In the genomic region with DNA sequence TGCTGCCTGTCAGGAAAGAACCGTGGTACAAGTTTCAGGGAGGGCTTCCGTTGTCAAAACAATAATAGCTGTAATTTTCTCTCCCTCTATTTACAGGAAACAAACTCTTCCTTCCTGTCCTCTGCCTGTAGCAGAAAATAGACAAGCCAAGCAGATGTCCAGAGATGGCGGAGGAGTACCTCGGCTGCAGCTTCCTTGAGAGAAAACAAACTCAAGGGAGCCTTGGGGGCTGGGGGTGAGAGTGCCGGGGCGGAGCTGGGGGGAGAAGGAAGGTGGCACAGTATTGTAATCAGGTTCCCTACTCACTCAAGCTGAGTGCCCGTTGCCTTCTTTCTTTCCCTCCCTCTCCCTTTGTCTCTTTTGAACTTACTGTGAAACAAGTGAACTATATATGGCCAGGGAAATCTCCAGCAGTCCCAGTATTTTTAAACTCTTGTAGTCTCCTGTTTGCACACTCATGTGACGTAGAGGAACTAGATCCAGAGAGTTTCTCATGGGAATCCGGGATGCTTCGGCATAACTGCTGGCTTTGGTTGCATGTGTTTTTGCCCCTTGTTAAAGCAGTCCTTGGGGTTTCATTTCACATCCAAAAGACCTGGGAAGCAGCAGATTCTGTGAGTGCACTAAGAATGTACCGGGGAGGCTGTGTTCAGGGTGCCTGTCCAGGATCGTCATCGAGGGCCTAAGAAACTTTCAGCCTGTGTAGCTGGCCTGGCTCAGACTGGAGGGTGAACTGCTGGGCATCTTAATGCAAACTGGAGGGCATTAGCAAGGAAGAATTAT, we compare ENCODE assay signal across 8 cellular contexts. TPM values are rescaled to one million over a fixed set of nuclear protein-coding genes. Genes with fewer than 3 reads are reported as not detected.
DNase-seq lines count a peak whose midpoint lies in the region; ATAC-seq, FAIRE-seq and TF ChIP-seq lines count a peak whose summit lies in the region.

No MANE protein-coding gene starts in this region.

- H3K9me3 ChIP-seq in right lobe of liver (no peaks in the 10 kb centered on the region), HepG2 (ENCODE audit: low read length) (no peaks in the 10 kb centered on the region)

- no peak overlapping the region for H3K4me3 ChIP-seq in right lobe of liver
- H3K4me3 ChIP-seq in HepG2 (replicated peaks in 1 of 3; ENCODE audit: insufficient read depth in 1 of 3, low read depth in 2 of 3, low read length in 3 of 3): no peak overlapping the region

- CTCF ChIA-PET in HepG2 (lab: Yijun Ruan, JAX; ENCODE audit: low intra/inter-chr PET ratio, low total read pairs): no interaction called here

- no peaks in the 10 kb centered on the region for H3K79me2 ChIP-seq in HepG2 (ENCODE audit: insufficient read depth, low read length)

- TF ChIP-seq CTCF in right lobe of liver (IDR thresholded peaks at IDR 0.05): no peak
- TF ChIP-seq CTCF in HepG2 (CRISPR knock-in tag; IDR thresholded peaks at IDR 0.05): no peak

- ATAC-seq in right lobe of liver: peak; percentile 25 to 63 (median 42)
- no peak for ATAC-seq in HepG2
- peak; percentile 55 for ATAC-seq in HG03378 (IDR thresholded peaks at IDR 0.05; ENCODE audit: unreplicated experiment)

- no peak for FAIRE-seq in HepG2 (lab: Jason Lieb, UNC)

- POLR2A ChIA-PET in HepG2 (lab: Yijun Ruan, JAX): no interaction called here

- no peaks in the 10 kb centered on the region for H4K20me1 ChIP-seq in HepG2 (ENCODE audit: insufficient read depth, low read length)

- no peak for TF ChIP-seq EP300 in HepG2 (IDR thresholded peaks at IDR 0.05; ENCODE audit: low read depth in 2 of 2, low read length in 2 of 2)
- no peak for TF ChIP-seq EP300 in HepG2 (CRISPR knock-in tag; IDR thresholded peaks at IDR 0.05; ENCODE audit: borderline replicate concordance)

- BruUV-seq in HepG2 (replicated peaks; lab: Mats Ljungman, UMichigan): no TSS peak

- H2AFZ ChIP-seq in HepG2 (ENCODE audit: low read length): no peak overlapping the region

- intact Hi-C loops in right lobe of liver (cut with DNase I) (no loop called here), HepG2 (cut with micrococcal nuclease; ENCODE audit: unreplicated experiment) (no loop called here)

- H3K4me2 ChIP-seq in HepG2 (ENCODE audit: low read depth, low read length): no peak overlapping the region

- WGBS in right lobe of liver (ENCODE audit: insufficient coverage, low coverage, low lambda C conversion rate, missing lambda C conversion rate): 25% methylated on average over 10 of the region's 13 CpGs
- 7% methylated on average over 13 of the region's 13 CpGs for WGBS in HepG2 (ENCODE audit: low lambda C conversion rate)

- H3K36me3 ChIP-seq in right lobe of liver: no peaks in the 10 kb centered on the region
- no peaks in the 10 kb centered on the region for H3K36me3 ChIP-seq in HepG2 (replicated peaks in 1 of 2; ENCODE audit: control insufficient read depth in 1 of 2, insufficient read depth in 2 of 2, low read length in 2 of 2)

- TF ChIP-seq POLR2A in right lobe of liver (IDR thresholded peaks at IDR 0.05) (no peak), HepG2 (IDR thresholded peaks at IDR 0.05; ENCODE audit: insufficient read depth in 1 of 2, low read depth in 2 of 2, low read length in 2 of 2) (no peak)

- no peaks in the 10 kb centered on the region for H3K27me3 ChIP-seq in right lobe of liver
- peaks cover 2 to 24% of the 10 kb centered on the region in 2 experiments for H3K27me3 ChIP-seq in HepG2 (ENCODE audit: control insufficient read depth in 1 of 2, insufficient read depth in 2 of 2, low read length in 2 of 2)

- no peak overlapping the region for H3K27ac ChIP-seq in right lobe of liver
- no peak overlapping the region for H3K27ac ChIP-seq in HepG2 (ENCODE audit: extremely low read length, insufficient read depth, low read length)

- no peak overlapping the region for H3K9ac ChIP-seq in HepG2 (ENCODE audit: insufficient read depth, low read depth, low read length)

- in situ Hi-C loops in HepG2 (cut with HindIII; ENCODE audit: extremely low pct_ligation_motif_present, low pct_unique_long_range_greater_than_20kb): no loop called here

- DNase-seq in right lobe of liver (no peak), HepG2 (ENCODE audit: low spot score) (no peak), dermis blood vessel endothelial cell (peak; percentile 24), DMS153 treated with DMSO at 0.1 percent for 48 hours (lab: John Stamatoyannopoulos, UW; ENCODE audit: unreplicated experiment) (no peak), AML-193 (lab: John Stamatoyannopoulos, UW) (no peak)
- DNase-seq in effector CD8-positive, alpha-beta T cell (lab: John Stamatoyannopoulos, UW): no peak
- no peak for DNase-seq in activated CD8-positive, alpha-beta memory T cell treated with anti-CD3 and anti-CD28 coated beads for 24 hours

- H3K4me1 ChIP-seq in right lobe of liver (no peaks in the 10 kb centered on the region), HepG2 (ENCODE audit: insufficient read depth, low read length) (no peaks in the 10 kb centered on the region)

- no peak for TF ChIP-seq RAD21 in HepG2 (CRISPR knock-in tag; IDR thresholded peaks at IDR 0.05)

TF ChIP-seq in HepG2, 621 proteins besides CTCF, POLR2A, EP300 and RAD21:
- TF ChIP-seq ZNF790 (CRISPR knock-in tag; IDR thresholded peaks at IDR 0.05; ENCODE audit: borderline replicate concordance): no peak
- TF ChIP-seq NR2F2 (IDR thresholded peaks at IDR 0.05; ENCODE audit: borderline replicate concordance, low read depth): no peak
- TF ChIP-seq, protein P1, sequence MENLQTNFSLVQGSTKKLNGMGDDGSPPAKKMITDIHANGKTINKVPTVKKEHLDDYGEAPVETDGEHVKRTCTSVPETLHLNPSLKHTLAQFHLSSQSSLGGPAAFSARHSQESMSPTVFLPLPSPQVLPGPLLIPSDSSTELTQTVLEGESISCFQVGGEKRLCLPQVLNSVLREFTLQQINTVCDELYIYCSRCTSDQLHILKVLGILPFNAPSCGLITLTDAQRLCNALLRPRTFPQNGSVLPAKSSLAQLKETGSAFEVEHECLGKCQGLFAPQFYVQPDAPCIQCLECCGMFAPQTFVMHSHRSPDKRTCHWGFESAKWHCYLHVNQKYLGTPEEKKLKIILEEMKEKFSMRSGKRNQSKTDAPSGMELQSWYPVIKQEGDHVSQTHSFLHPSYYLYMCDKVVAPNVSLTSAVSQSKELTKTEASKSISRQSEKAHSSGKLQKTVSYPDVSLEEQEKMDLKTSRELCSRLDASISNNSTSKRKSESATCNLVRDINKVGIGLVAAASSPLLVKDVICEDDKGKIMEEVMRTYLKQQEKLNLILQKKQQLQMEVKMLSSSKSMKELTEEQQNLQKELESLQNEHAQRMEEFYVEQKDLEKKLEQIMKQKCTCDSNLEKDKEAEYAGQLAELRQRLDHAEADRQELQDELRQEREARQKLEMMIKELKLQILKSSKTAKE (CRISPR knock-in tag; IDR thresholded peaks at IDR 0.05; ENCODE audit: borderline replicate concordance): no peak

RNA-seq across cellular contexts. Expression of gene HDDC2, which starts 44.6 kb away (rescaled TPM):
- total RNA-seq in right lobe of liver: 10 to 100 TPM in 3 of 6 experiments, 1 to 10 TPM in 3; 6.8 to 15.6 (median 9.5) TPM
- 78.7 and 90.7 TPM in 2 replicates for total RNA-seq in HepG2 (2016; rRNA removed; fragmentation: Illumina TruSeq; extraction: Trizol)
- total RNA-seq in HepG2 (2016; cell fraction: cytosol; rRNA removed; fragmentation: Illumina TruSeq; extraction: Trizol; ENCODE audit: low read depth): 88.3 and 123 TPM in 2 replicates
- total RNA-seq in HepG2 (2016; cell fraction: insoluble cytoplasmic fraction; rRNA removed; fragmentation: Illumina TruSeq; extraction: Trizol): 78.6 and 90.1 TPM in 2 replicates
- total RNA-seq in HepG2 (2016; cell fraction: membrane; rRNA removed; fragmentation: Illumina TruSeq; extraction: Trizol): 109 and 116 TPM in 2 replicates
- total RNA-seq in HepG2 (2016; cell fraction: nucleus; rRNA removed; fragmentation: Illumina TruSeq; extraction: Trizol): 36.7 and 41.9 TPM in 2 replicates
- 67.3 and 76.7 TPM in 2 replicates for polyA plus RNA-seq in HepG2 (2011; rRNA removed)
- polyA plus RNA-seq in HepG2 (2011; cell fraction: cytosol; rRNA removed): 67.0 and 70.1 TPM in 2 replicates
- 28.7 and 34.1 TPM in 2 replicates for polyA plus RNA-seq in HepG2 (2011; cell fraction: nucleus; rRNA removed)
- polyA plus RNA-seq in HepG2 (2012): 43.8 and 65.4 TPM in 2 replicates
- 157 and 182 TPM in 2 replicates for polyA plus RNA-seq in HepG2 (2016; cell fraction: cytosol; fragmentation: Illumina TruSeq; extraction: Trizol; ENCODE audit: low read depth)
- 117 and 122 TPM in 2 replicates for polyA plus RNA-seq in HepG2 (2016; cell fraction: insoluble cytoplasmic fraction; fragmentation: Illumina TruSeq; extraction: Trizol; ENCODE audit: low read depth)
- polyA plus RNA-seq in HepG2 (2016; cell fraction: membrane; fragmentation: Illumina TruSeq; extraction: Trizol; ENCODE audit: low read depth): 128 and 148 TPM in 2 replicates
- polyA plus RNA-seq in HepG2 (2016; cell fraction: nucleus; fragmentation: Illumina TruSeq; extraction: Trizol; ENCODE audit: insufficient read depth, low read depth): 66.5 and 70.9 TPM in 2 replicates
- 17.2 and 19.5 TPM in 2 replicates for polyA minus RNA-seq in HepG2 (2011; rRNA and poly(A)+ RNA removed; ENCODE audit: low replicate concordance)
- 16.6 and 17.1 TPM in 2 replicates for polyA minus RNA-seq in HepG2 (2011; cell fraction: cytosol; rRNA and poly(A)+ RNA removed)
- 43.1 and 51.2 TPM in 2 replicates for polyA minus RNA-seq in HepG2 (2011; cell fraction: nucleus; rRNA and poly(A)+ RNA removed)
- 10.7 and 13.8 TPM in 2 replicates for total RNA-seq in dermis blood vessel endothelial cell
